ENCODE assay signal across 8 cellular contexts in the genomic region with DNA sequence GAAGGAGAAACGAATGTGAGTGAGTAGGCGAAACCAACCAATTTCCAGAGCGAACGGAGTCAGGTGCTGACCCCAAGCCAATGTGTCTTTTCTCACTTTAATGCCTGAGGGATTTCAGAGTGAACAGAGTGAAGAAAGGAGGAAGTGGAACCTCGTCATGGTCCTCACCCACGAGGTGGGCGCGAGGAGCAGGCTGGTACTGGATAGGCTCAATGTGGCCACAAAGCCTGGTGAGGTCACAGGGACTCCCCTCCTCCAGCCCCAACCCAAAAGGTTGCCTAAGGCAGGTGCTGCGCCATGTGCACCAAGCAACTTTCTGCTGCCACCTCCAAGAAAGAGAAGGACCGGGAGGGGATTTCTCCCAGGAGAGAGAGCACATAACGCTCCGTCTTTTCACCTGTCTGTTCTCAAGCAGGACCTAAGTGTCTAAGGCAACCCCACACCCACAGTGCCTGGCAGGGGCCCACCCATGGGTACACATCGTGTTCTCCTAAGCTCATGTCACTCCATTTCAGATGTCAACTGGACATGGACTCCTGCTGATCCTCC. TPM values are rescaled to one million over a fixed set of nuclear protein-coding genes. Genes with fewer than 3 reads are reported as not detected.
DNase-seq lines count a peak whose midpoint lies in the region; ATAC-seq and TF ChIP-seq lines count a peak whose summit lies in the region.

No MANE protein-coding gene starts in this region.

- H3K4me2 ChIP-seq in osteoblast (ENCODE audit: insufficient read depth, low read length) = no peak overlapping the region

- peak overlapping the region; percentile 47 for H3K27ac ChIP-seq in CD4-positive, alpha-beta memory T cell (ENCODE audit: low read depth, low read length)
- H3K27ac ChIP-seq in naive thymus-derived CD4-positive, alpha-beta T cell (ENCODE audit: low read depth, low read length) = peak overlapping the region; percentile 22
- H3K27ac ChIP-seq in osteoblast (ENCODE audit: low read depth, low read length) = no peak overlapping the region

- intact Hi-C loops in CD4-positive, alpha-beta memory T cell (cut with micrococcal nuclease) = no loop called here
- intact Hi-C loops in naive thymus-derived CD4-positive, alpha-beta T cell (cut with micrococcal nuclease) = no loop called here

- H3K4me3 ChIP-seq in CD4-positive, alpha-beta memory T cell (ENCODE audit: low read length in 2 of 2) = no peak overlapping the region
- H3K4me3 ChIP-seq in naive thymus-derived CD4-positive, alpha-beta T cell (ENCODE audit: low read length) = no peak overlapping the region
- H3K4me3 ChIP-seq in osteoblast (ENCODE audit: insufficient read depth, low read length) = no peak overlapping the region

- CTCF ChIA-PET in CD4-positive, alpha-beta memory T cell (lab: Charles Lee; ENCODE audit: partially characterized antibody) = interaction anchor here (1.1 to 5.8 kb wide), 2 partner anchors 10 to 33 kb away, joined by 3 to 63 read pairs; no protein-coding TSS in a partner anchor
- CTCF ChIA-PET in naive thymus-derived CD4-positive, alpha-beta T cell (lab: Charles Lee) = no interaction called here

- peaks cover 88% of the 10 kb centered on the region for H3K4me1 ChIP-seq in CD4-positive, alpha-beta memory T cell (ENCODE audit: insufficient read depth, low read length)
- H3K4me1 ChIP-seq in naive thymus-derived CD4-positive, alpha-beta T cell (ENCODE audit: control insufficient read depth in 2 of 2, insufficient read depth in 2 of 2, low read length in 2 of 2) = peaks cover 28 to 36% of the 10 kb centered on the region in 2 donors
- H3K4me1 ChIP-seq in osteoblast (ENCODE audit: insufficient read depth, low read length) = peaks cover 3% of the 10 kb centered on the region

- H3K27me3 Mint-ChIP-seq in CD4-positive, alpha-beta memory T cell = no peaks in the 10 kb centered on the region
- no peaks in the 10 kb centered on the region for H3K27me3 Mint-ChIP-seq in naive thymus-derived CD4-positive, alpha-beta T cell

- H3K27me3 ChIP-seq in CD4-positive, alpha-beta memory T cell (ENCODE audit: insufficient read depth, low read length) = no peaks in the 10 kb centered on the region
- H3K27me3 ChIP-seq in naive thymus-derived CD4-positive, alpha-beta T cell (ENCODE audit: control insufficient read depth in 2 of 2, insufficient read depth in 2 of 2, low read length in 2 of 2) = no peaks in the 10 kb centered on the region
- H3K27me3 ChIP-seq in osteoblast (ENCODE audit: insufficient read depth, low read length) = peaks cover 8% of the 10 kb centered on the region

- TF ChIP-seq CTCF in osteoblast (IDR thresholded peaks at IDR 0.05; ENCODE audit: extremely low read depth, low read depth, low read length) = no peak

- H3K4me1 Mint-ChIP-seq in CD4-positive, alpha-beta memory T cell = peaks cover 54 to 93% (median 73%) of the 10 kb centered on the region in 4 donors
- H3K4me1 Mint-ChIP-seq in naive thymus-derived CD4-positive, alpha-beta T cell = peaks cover 47 to 87% (median 77%) of the 10 kb centered on the region in 7 donors

- no peaks in the 10 kb centered on the region for H3K9me3 ChIP-seq in CD4-positive, alpha-beta memory T cell (ENCODE audit: control insufficient read depth in 1 of 2, low read length in 2 of 2)
- no peaks in the 10 kb centered on the region for H3K9me3 ChIP-seq in naive thymus-derived CD4-positive, alpha-beta T cell (ENCODE audit: control insufficient read depth in 2 of 3, low read length in 3 of 3)
- no peaks in the 10 kb centered on the region for H3K9me3 ChIP-seq in osteoblast (ENCODE audit: low read depth, low read length)

- peak; percentile 63 for ATAC-seq in HG03095 (IDR thresholded peaks at IDR 0.05; ENCODE audit: unreplicated experiment)
- peak; percentile 73 for ATAC-seq in naive thymus-derived CD4-positive, alpha-beta T cell

- POLR2A ChIA-PET in CD4-positive, alpha-beta memory T cell (lab: Charles Lee; ENCODE audit: partially characterized antibody) = interaction anchor here (0.7 to 8.3 kb wide), 2 partner anchors 12 to 34 kb away, joined by 3 to 101 read pairs; no protein-coding TSS in a partner anchor
- POLR2A ChIA-PET in naive thymus-derived CD4-positive, alpha-beta T cell (lab: Charles Lee) = interaction anchor here (7.5 kb wide), 1 partner anchor 14 kb away, joined by 70 read pairs; no protein-coding TSS in a partner anchor

- no peaks in the 10 kb centered on the region for H3K36me3 ChIP-seq in CD4-positive, alpha-beta memory T cell (ENCODE audit: insufficient read depth, low read length)
- no peaks in the 10 kb centered on the region for H3K36me3 ChIP-seq in naive thymus-derived CD4-positive, alpha-beta T cell (ENCODE audit: control insufficient read depth in 2 of 3, insufficient read depth in 3 of 3, low read length in 3 of 3)
- H3K36me3 ChIP-seq in osteoblast (ENCODE audit: insufficient read depth, low read length) = no peaks in the 10 kb centered on the region

- no peaks in the 10 kb centered on the region for H3K9me3 Mint-ChIP-seq in CD4-positive, alpha-beta memory T cell
- no peaks in the 10 kb centered on the region for H3K9me3 Mint-ChIP-seq in naive thymus-derived CD4-positive, alpha-beta T cell

- TF ChIP-seq POLR2A in GM19099 (IDR thresholded peaks at IDR 0.05; ENCODE audit: extremely low read depth, insufficient read length, low read depth) = peak; percentile 53

- peaks cover 31 to 43% of the 10 kb centered on the region in 2 donors for H3K36me3 Mint-ChIP-seq in CD4-positive, alpha-beta memory T cell
- peaks cover 4 to 29% (median 10%) of the 10 kb centered on the region in 5 donors for H3K36me3 Mint-ChIP-seq in naive thymus-derived CD4-positive, alpha-beta T cell

- H2AFZ ChIP-seq in osteoblast (ENCODE audit: low read length) = no peak overlapping the region

- H3K4me3 Mint-ChIP-seq in CD4-positive, alpha-beta memory T cell = peak overlapping the region; percentile 59 to 95 (median 92)
- peak overlapping the region in 7 of 10 donors; percentile 21 to 80 (median 51) for H3K4me3 Mint-ChIP-seq in naive thymus-derived CD4-positive, alpha-beta T cell

- DNase-seq in CD4-positive, alpha-beta memory T cell = peak in 4 of 5 donors; percentile 26 to 77 (median 40)
- peak; percentile 18 for DNase-seq in T-helper 22 cell (ENCODE audit: low read depth)
- DNase-seq in naive thymus-derived CD4-positive, alpha-beta T cell = peak in 2 of 9 donors; percentile 27
- no peak for DNase-seq in AG20443 (ENCODE audit: low spot score)
- DNase-seq in NCI-H345 treated with DMSO at 0.1 percent for 48 hours (lab: John Stamatoyannopoulos, UW; ENCODE audit: unreplicated experiment) = no peak
- DNase-seq in osteoblast (ENCODE audit: insufficient read length, low spot score, missing footprints) = no peak

- peak overlapping the region; percentile 75 to 97 (median 92) for H3K27ac Mint-ChIP-seq in CD4-positive, alpha-beta memory T cell
- H3K27ac Mint-ChIP-seq in naive thymus-derived CD4-positive, alpha-beta T cell = peak overlapping the region; percentile 66 to 94 (median 86)

- H4K20me1 ChIP-seq in osteoblast (ENCODE audit: insufficient read depth, low read length) = no peaks in the 10 kb centered on the region

- H3K79me2 ChIP-seq in osteoblast (ENCODE audit: insufficient read depth, low read length) = peaks cover 6% of the 10 kb centered on the region

RNA-seq across cellular contexts. Expression of gene NRROS, which starts 3.8 kb away (rescaled TPM):
- total RNA-seq in CD4-positive, alpha-beta memory T cell = 10 to 100 TPM; 18.7 to 20.0 TPM
- polyA plus RNA-seq in CD4-positive, alpha-beta memory T cell = 1 to 10 TPM; 4.6 to 5.0 TPM
- total RNA-seq in naive thymus-derived CD4-positive, alpha-beta T cell = 10 to 100 TPM in 4 of 5 experiments, 1 to 10 TPM in 1; 9.8 to 53.3 (median 14.2) TPM
- 1 to 10 TPM; 1.3 to 4.3 TPM for polyA plus RNA-seq in naive thymus-derived CD4-positive, alpha-beta T cell
- total RNA-seq in osteoblast = 0.72 and 1.2 TPM in 2 replicates

Comparison
In these comparisons a context has a peak if more than half of its experiments do, and no peak if none do; other contexts are left out.
1. DNase-seq: peak in CD4-positive, alpha-beta memory T cell (4 of 5) and T-helper 22 cell (single experiment); none in AG20443 (single experiment), NCI-H345 treated with DMSO at 0.1 percent for 48 hours (single experiment) and osteoblast (single experiment).